ENCODE assay signal across 1 cellular context in genomic region chr2:66528974-66529724, GRCh38.
A peak's percentile ranks its signal among the peaks of the same experiment; 100 is the strongest.
TF ChIP-seq lines count a peak whose summit lies in the region.

No MANE protein-coding gene starts in this region.

TF ChIP-seq in HepG2, 621 proteins besides CTCF, POLR2A, EP300 and RAD21 (continued from another document and continues in another):
- TF ChIP-seq ETS1 (CRISPR knock-in tag; IDR thresholded peaks at IDR 0.05) (no peak), PHF5A (CRISPR knock-in tag; IDR thresholded peaks at IDR 0.05; ENCODE audit: low read depth, unreplicated experiment) (no peak), ZNF296 (CRISPR knock-in tag; conservative IDR thresholded peaks at IDR 0.05) (no peak), MIER3 (CRISPR knock-in tag; IDR thresholded peaks at IDR 0.05; ENCODE audit: borderline replicate concordance) (no peak), ZNF142 (CRISPR knock-in tag; IDR thresholded peaks at IDR 0.05) (no peak), ZNF207 (IDR thresholded peaks at IDR 0.05; ENCODE audit: borderline replicate concordance) (no peak), ZNF770 (CRISPR knock-in tag; IDR thresholded peaks at IDR 0.05) (peak; percentile 94), ZNF18 (CRISPR knock-in tag; IDR thresholded peaks at IDR 0.05; ENCODE audit: insufficient replicate concordance) (no peak), SALL1 (CRISPR knock-in tag; IDR thresholded peaks at IDR 0.05) (0 out of 2 replicates have a peak, but pooled peaks have one; percentile 31), RBAK (CRISPR knock-in tag; IDR thresholded peaks at IDR 0.05) (no peak), PLSCR1 (CRISPR knock-in tag; IDR thresholded peaks at IDR 0.05; ENCODE audit: borderline replicate concordance) (no peak), ZNF761 (CRISPR knock-in tag; conservative IDR thresholded peaks at IDR 0.05) (no peak), HMGA1 (CRISPR knock-in tag; conservative IDR thresholded peaks at IDR 0.05) (no peak), PHF21A (CRISPR knock-in tag; IDR thresholded peaks at IDR 0.05) (no peak), HNF4A (CRISPR knock-in tag; IDR thresholded peaks at IDR 0.05) (peak; percentile 76; the same call in 1 of the 2 replicates), KDM5B (CRISPR knock-in tag; IDR thresholded peaks at IDR 0.05; ENCODE audit: borderline replicate concordance) (no peak), MLXIP (CRISPR knock-in tag; IDR thresholded peaks at IDR 0.05; ENCODE audit: borderline replicate concordance) (no peak), PPARG (CRISPR knock-in tag; conservative IDR thresholded peaks at IDR 0.05) (0 out of 2 replicates have a peak, but pooled peaks have one; percentile 13), FOXP4 (CRISPR knock-in tag; IDR thresholded peaks at IDR 0.05) (peak; percentile 35; the same call in 1 of the 2 replicates), SIX1 (CRISPR knock-in tag; IDR thresholded peaks at IDR 0.05; ENCODE audit: borderline replicate concordance) (no peak), SOX13 (IDR thresholded peaks at IDR 0.05) (no peak), SOX13 (CRISPR knock-in tag; conservative IDR thresholded peaks at IDR 0.05 in 1 of 2, IDR thresholded peaks at IDR 0.05 in 1 of 2) (peak in 1 of 2 experiments; percentile 10; a peak in 1 of 4 replicates), ZNF609 (CRISPR knock-in tag; IDR thresholded peaks at IDR 0.05; ENCODE audit: borderline replicate concordance) (peak; percentile 49; the same call in 1 of the 2 replicates), NR2F6 (IDR thresholded peaks at IDR 0.05) (peak; percentile 70; the same call in 1 of the 2 replicates), NR2F6 (CRISPR knock-in tag; IDR thresholded peaks at IDR 0.05) (no peak), MAX (IDR thresholded peaks at IDR 0.05) (no peak), TBX2 (CRISPR knock-in tag; IDR thresholded peaks at IDR 0.05; ENCODE audit: borderline replicate concordance) (no peak), MAFK (conservative IDR thresholded peaks at IDR 0.05 in 1 of 2, IDR thresholded peaks at IDR 0.05 in 1 of 2; ENCODE audit: low read length in 2 of 2) (no peak), XRCC5 (optimal IDR thresholded peaks at IDR 0.05; ENCODE audit: low read length) (no peak), ZFAT (CRISPR knock-in tag; conservative IDR thresholded peaks at IDR 0.05) (no peak), ZBTB7B (CRISPR knock-in tag; IDR thresholded peaks at IDR 0.05) (no peak), ZBTB2 (CRISPR knock-in tag; IDR thresholded peaks at IDR 0.05; ENCODE audit: low read depth) (no peak), ATAD3A (CRISPR knock-in tag; IDR thresholded peaks at IDR 0.05) (no peak), KLF6 (CRISPR knock-in tag; IDR thresholded peaks at IDR 0.05) (no peak)
